ENCODE assay signal across 1 cellular context in genomic region chr5:76402880-76403712, GRCh38.
TF ChIP-seq lines count a peak whose summit lies in the region.

TSS of gene IQGAP2 (plus strand) at chr5:76403285. CDS start at chr5:76403546, 261 bp downstream.

TF ChIP-seq in HepG2, 621 proteins besides CTCF, POLR2A, EP300 and RAD21 (continued from another document and continues in another):
- TF ChIP-seq PRDM10 (CRISPR knock-in tag; IDR thresholded peaks at IDR 0.05; ENCODE audit: low read depth) (no peak), PHF21A (CRISPR knock-in tag; IDR thresholded peaks at IDR 0.05) (peak; percentile 30; the same call in 1 of the 2 replicates), THAP8 (CRISPR knock-in tag; IDR thresholded peaks at IDR 0.05; ENCODE audit: borderline replicate concordance) (no peak), MLLT10 (CRISPR knock-in tag; IDR thresholded peaks at IDR 0.05) (no peak), ZNF20 (CRISPR knock-in tag; IDR thresholded peaks at IDR 0.05) (no peak), ISX (CRISPR knock-in tag; conservative IDR thresholded peaks at IDR 0.05) (no peak), ZNF441 (CRISPR knock-in tag; IDR thresholded peaks at IDR 0.05; ENCODE audit: borderline replicate concordance) (no peak), PCBP1 (IDR thresholded peaks at IDR 0.05; ENCODE audit: borderline replicate concordance, low read depth, low read length) (no peak), ZXDC (CRISPR knock-in tag; IDR thresholded peaks at IDR 0.05) (no peak), ZMYM4 (CRISPR knock-in tag; IDR thresholded peaks at IDR 0.05) (peak; percentile 88), SCMH1 (CRISPR knock-in tag; IDR thresholded peaks at IDR 0.05; ENCODE audit: borderline replicate concordance) (no peak), RARG (CRISPR knock-in tag; IDR thresholded peaks at IDR 0.05; ENCODE audit: low read depth) (no peak), ZNF292 (CRISPR knock-in tag; IDR thresholded peaks at IDR 0.05; ENCODE audit: borderline replicate concordance, low read depth) (no peak; the same call in 1 of the 2 replicates), HHEX (CRISPR knock-in tag; IDR thresholded peaks at IDR 0.05) (no peak), NCOA5 (CRISPR knock-in tag; IDR thresholded peaks at IDR 0.05) (no peak), DRAP1 (CRISPR knock-in tag; IDR thresholded peaks at IDR 0.05) (peak; percentile 21; the same call in 1 of the 2 replicates), CERS6 (CRISPR knock-in tag; IDR thresholded peaks at IDR 0.05) (no peak), ZBED4 (CRISPR knock-in tag; IDR thresholded peaks at IDR 0.05; ENCODE audit: borderline replicate concordance) (no peak), ZNF143 (CRISPR knock-in tag; IDR thresholded peaks at IDR 0.05) (peak; percentile 66), WIZ (CRISPR knock-in tag; IDR thresholded peaks at IDR 0.05) (no peak), ZEB1 (IDR thresholded peaks at IDR 0.05; ENCODE audit: insufficient replicate concordance, low read depth) (no peak), ZNF513 (CRISPR knock-in tag; conservative IDR thresholded peaks at IDR 0.05) (no peak), CC2D1A (CRISPR knock-in tag; IDR thresholded peaks at IDR 0.05) (no peak), NPAS2 (CRISPR knock-in tag; IDR thresholded peaks at IDR 0.05; ENCODE audit: borderline replicate concordance) (no peak), ZNF724P (CRISPR knock-in tag; IDR thresholded peaks at IDR 0.05; ENCODE audit: borderline replicate concordance) (no peak), ELK4 (CRISPR knock-in tag; IDR thresholded peaks at IDR 0.05; ENCODE audit: borderline replicate concordance) (no peak), ZSCAN12 (CRISPR knock-in tag; IDR thresholded peaks at IDR 0.05) (no peak), BCL6 (CRISPR knock-in tag; IDR thresholded peaks at IDR 0.05) (peak; percentile 52; the same call in 1 of the 2 replicates), ZNF160 (CRISPR knock-in tag; IDR thresholded peaks at IDR 0.05) (peak; percentile 58; the same call in 1 of the 2 replicates), REXO4 (CRISPR knock-in tag; IDR thresholded peaks at IDR 0.05; ENCODE audit: borderline replicate concordance) (no peak), HBP1 (CRISPR knock-in tag; IDR thresholded peaks at IDR 0.05; ENCODE audit: low read depth) (peak; percentile 35; the same call in 1 of the 2 replicates), NCOA2 (CRISPR knock-in tag; IDR thresholded peaks at IDR 0.05) (no peak; the same call in 1 of the 2 replicates), MYNN (CRISPR knock-in tag; IDR thresholded peaks at IDR 0.05; ENCODE audit: low read depth) (no peak), NFKB2 (CRISPR knock-in tag; IDR thresholded peaks at IDR 0.05; ENCODE audit: borderline replicate concordance) (no peak; the same call in 1 of the 2 replicates), ZKSCAN5 (CRISPR knock-in tag; IDR thresholded peaks at IDR 0.05) (no peak), KLF9 (CRISPR knock-in tag; IDR thresholded peaks at IDR 0.05; ENCODE audit: low read depth) (no peak), FOXM1 (CRISPR knock-in tag; IDR thresholded peaks at IDR 0.05) (no peak), PHB2 (IDR thresholded peaks at IDR 0.05; ENCODE audit: partially characterized antibody) (no peak), ZNF383 (CRISPR knock-in tag; IDR thresholded peaks at IDR 0.05; ENCODE audit: borderline replicate concordance) (no peak), ZNF431 (CRISPR knock-in tag; IDR thresholded peaks at IDR 0.05; ENCODE audit: borderline replicate concordance, low read depth) (no peak), TMF1 (CRISPR knock-in tag; IDR thresholded peaks at IDR 0.05; ENCODE audit: low read depth) (peak; percentile 82), PAX8 (CRISPR knock-in tag; IDR thresholded peaks at IDR 0.05; ENCODE audit: borderline replicate concordance) (no peak), SYNCRIP (IDR thresholded peaks at IDR 0.05; ENCODE audit: insufficient read depth, low read depth, low read length) (no peak), ZFY (CRISPR knock-in tag; IDR thresholded peaks at IDR 0.05) (peak; percentile 85), SIX4 (CRISPR knock-in tag; IDR thresholded peaks at IDR 0.05) (no peak), ZNF563 (CRISPR knock-in tag; IDR thresholded peaks at IDR 0.05) (no peak), ZNF773 (CRISPR knock-in tag; IDR thresholded peaks at IDR 0.05; ENCODE audit: borderline replicate concordance) (no peak), THRA (CRISPR knock-in tag; IDR thresholded peaks at IDR 0.05; ENCODE audit: borderline replicate concordance) (peak; percentile 55; the same call in 1 of the 2 replicates)
